14 cellular contexts compared by ENCODE assay signal in genomic region chr17:12712941-12713340, GRCh38. TPM values are rescaled to one million over a fixed set of nuclear protein-coding genes. Genes with fewer than 3 reads are reported as not detected.
"Had no signal": no experiment of that assay in that cellular context is flagged by ENCODE, and none has a peak within 500 bp of the region (broad histone marks: within the 10 kb centered on the region; RNA-seq: fewer than 3 reads in every experiment).

No MANE protein-coding gene starts in this region.

- H3K4me1 ChIP-seq: spleen had no signal

- H3K27ac ChIP-seq: spleen had no signal

- DNase-seq: activated CD4-positive, alpha-beta T cell treated with anti-CD3 and anti-CD28 coated beads, Interleukin-2, amount 50 U/mL, for 48 hours; activated CD4-positive, CD25-positive, alpha-beta regulatory T cell treated with anti-CD3 and anti-CD28 coated beads, Interleukin-2, amount 50 U/mL, for 72 hours; activated CD8-positive, alpha-beta memory T cell treated with anti-CD3 and anti-CD28 coated beads, Interleukin-2, amount 10 ng/mL, durations not matched to agents 7 days and 5 days; activated gamma-delta T cell treated with Interleukin-2 at 50 U/mL for 16 hours; activated naive CD8-positive, alpha-beta T cell treated with anti-CD3 and anti-CD28 coated beads for 36 hours; activated T-cell treated with anti-CD3 and anti-CD28 coated beads, Interleukin-2, amount 50 U/mL, for 48 hours; cortex of kidney; effector CD8-positive, alpha-beta T cell; glutamatergic neuron; spleen; stimulated activated CD4-positive, alpha-beta T cell treated with anti-CD3 and anti-CD28 coated beads, Interleukin-1b, Interleukin-23, amount 100 ng/mL, for 48 hours; stimulated activated naive CD4-positive, alpha-beta T cell; T-helper 9 cell had no signal

- ATAC-seq: activated CD8-positive, alpha-beta memory T cell treated with anti-CD3 and anti-CD28 coated beads, Interleukin-2, amount 10 ng/mL, durations not matched to agents 7 days and 5 days had no signal

- H3K9me3 ChIP-seq: spleen had no signal

- H3K36me3 ChIP-seq: spleen had no signal

- H3K27me3 ChIP-seq: spleen had no signal

- H3K4me3 ChIP-seq: spleen had no signal

RNA-seq across cellular contexts. Expression of gene MYOCD, which starts 47.3 kb away (rescaled TPM):
- total RNA-seq: activated CD8-positive, alpha-beta memory T cell treated with anti-CD3 and anti-CD28 coated beads, Interleukin-2, amount 10 ng/mL, durations not matched to agents 7 days and 5 days; activated naive CD8-positive, alpha-beta T cell treated with anti-CD3 and anti-CD28 coated beads for 36 hours; renal cortical epithelial cell had no signal
